ENCODE assay signal across 16 cellular contexts in the genomic region with DNA sequence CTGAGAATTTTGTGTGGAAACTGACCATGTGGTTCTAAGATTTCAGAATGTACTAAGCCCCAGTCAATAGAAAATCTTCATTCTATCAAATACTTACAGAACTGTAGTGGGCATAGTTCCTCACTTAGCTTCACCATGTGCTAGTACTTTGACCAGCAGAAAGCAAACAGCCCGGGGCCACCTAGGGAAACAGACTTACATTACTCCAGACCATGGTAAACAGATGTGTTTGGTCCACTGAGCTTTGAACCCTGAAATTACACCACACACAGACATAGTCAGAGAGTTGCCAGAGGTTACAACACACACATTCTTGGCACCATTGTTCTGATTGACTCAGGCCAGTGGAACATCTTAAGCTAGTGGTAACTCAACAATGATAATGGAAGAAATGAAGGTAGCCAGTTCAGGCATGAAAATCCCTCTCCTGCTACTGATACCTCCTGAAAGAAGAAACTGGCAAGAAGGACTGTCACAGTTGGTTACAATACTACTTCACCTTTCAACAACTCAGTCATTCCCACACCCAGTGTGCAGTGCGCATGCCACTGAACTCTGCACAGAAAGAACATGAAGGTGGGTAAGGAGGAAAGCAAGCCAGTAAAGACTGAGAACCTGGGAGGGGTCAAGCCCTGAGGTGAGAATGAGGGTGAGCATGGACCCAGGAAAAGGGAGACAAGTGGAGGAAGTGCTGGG. TPM values are rescaled to one million over a fixed set of nuclear protein-coding genes. Genes with fewer than 3 reads are reported as not detected.
DNase-seq lines count a peak whose midpoint lies in the region; ATAC-seq and TF ChIP-seq lines count a peak whose summit lies in the region.
"Had no signal": no experiment of that assay in that cellular context is flagged by ENCODE, and none has a peak within 500 bp of the region (broad histone marks: within the 10 kb centered on the region; RNA-seq: fewer than 3 reads in every experiment).

No MANE protein-coding gene starts in this region.

- no peaks in the 10 kb centered on the region for H3K36me3 ChIP-seq in left ventricle myocardium inferior
- H3K36me3 ChIP-seq: lower lobe of right lung, upper lobe of right lung had no signal

- H3K9me3 ChIP-seq in left ventricle myocardium inferior (replicated peaks) = no peaks in the 10 kb centered on the region
- H3K9me3 ChIP-seq: lower lobe of right lung, upper lobe of right lung had no signal

- H3K27ac ChIP-seq in left ventricle myocardium inferior (replicated peaks) = no peak overlapping the region
- H3K27ac ChIP-seq: lower lobe of right lung, upper lobe of right lung had no signal

- ATAC-seq in left cardiac atrium (peak; percentile 16 to 68), GM18867 (IDR thresholded peaks at IDR 0.05; ENCODE audit: unreplicated experiment) (no peak)
- ATAC-seq: activated CD4-positive, CD25-positive, alpha-beta regulatory T cell treated with anti-CD3 and anti-CD28 coated beads, Interleukin-2, amount 50 U/mL, for 24 hours; lower lobe of right lung; natural killer cell treated with Interleukin-12 subunit alpha and Interleukin-12 subunit beta and Interleukin-15 and Interleukin-18, amount 100 ng/mL, for 72 hours; stimulated activated naive B cell treated with anti-CD40 and anti-IgM and Interleukin-4, amounts not matched to agents 10 μg/mL and 1 μg/mL and 100 μg/mL, for 72 hours; upper lobe of right lung had no signal

- DNase-seq in left cardiac atrium (no peak), left ventricle myocardium inferior (no peak), choroid plexus epithelial cell (ENCODE audit: low read depth) (peak; percentile 86), kidney tubule cell (ENCODE audit: low spot score) (peak; percentile 40), NCI-H1417 treated with DMSO at 0.1 percent for 48 hours (lab: John Stamatoyannopoulos, UW) (no peak)
- DNase-seq in activated naive CD4-positive, alpha-beta T cell (lab: John Stamatoyannopoulos, UW) = no peak
- DNase-seq in stimulated activated CD4-positive, alpha-beta T cell treated with anti-CD3 and anti-CD28 coated beads, Interleukin-15, amount 100 ng/mL, for 24 hours = no peak
- DNase-seq: H7; lower lobe of right lung; NCI-H1105 treated with DMSO at 0.1 percent for 48 hours; stimulated activated naive B cell treated with anti-CD40 and anti-IgM and Interleukin-4, amounts not matched to agents 10 μg/mL and 1 μg/mL and 100 μg/mL, for 72 hours; upper lobe of right lung had no signal

- TF ChIP-seq CTCF in left ventricle myocardium inferior (IDR thresholded peaks at IDR 0.05; ENCODE audit: borderline replicate concordance) (no peak), choroid plexus epithelial cell (conservative IDR thresholded peaks at IDR 0.05; ENCODE audit: low read depth, low read length) (no peak)

- no peak overlapping the region for H3K4me3 ChIP-seq in left ventricle myocardium inferior
- H3K4me3 ChIP-seq in choroid plexus epithelial cell (ENCODE audit: low read depth, low read length) = no peak overlapping the region
- H3K4me3 ChIP-seq: lower lobe of right lung, upper lobe of right lung had no signal

- H3K4me1 ChIP-seq in left ventricle myocardium inferior = peaks cover 20% of the 10 kb centered on the region
- H3K4me1 ChIP-seq: lower lobe of right lung, upper lobe of right lung had no signal

- no peaks in the 10 kb centered on the region for H3K27me3 ChIP-seq in left ventricle myocardium inferior (ENCODE audit: low read depth)

- intact Hi-C loops in left cardiac atrium (cut with DNase I) (loop anchor here in 1 of 2 donors (10.0 kb wide), 1 partner anchor 91 kb away; no protein-coding TSS in a partner anchor), left ventricle myocardium inferior (cut with micrococcal nuclease) (no loop called here)

RNA-seq across cellular contexts. Expression of a gene that starts 18.7 kb away (rescaled TPM):
- not detected for total RNA-seq in left cardiac atrium
- not detected for total RNA-seq in left ventricle myocardium inferior
- total RNA-seq: H7; lower lobe of right lung; natural killer cell treated with Interleukin-12 subunit alpha and Interleukin-12 subunit beta and Interleukin-15 and Interleukin-18, amount 100 ng/mL, for 72 hours; skeletal muscle tissue; upper lobe of right lung had no signal

RNA-seq across cellular contexts. Expression of a gene that starts 55.3 kb away (rescaled TPM):
- 100 to 1,000 TPM in 1 of 2 donors, 10 to 100 TPM in 1; 79.7 to 130 TPM for total RNA-seq in left cardiac atrium
- 43.4 TPM for total RNA-seq in left ventricle myocardium inferior
- total RNA-seq: natural killer cell treated with Interleukin-12 subunit alpha and Interleukin-12 subunit beta and Interleukin-15 and Interleukin-18, amount 100 ng/mL, for 72 hours had no signal

Comparison
In these comparisons a context has a peak if more than half of its experiments do, and no peak if none do; other contexts are left out.
1. DNase-seq: peak in choroid plexus epithelial cell (single experiment) and kidney tubule cell (single experiment); none in left cardiac atrium (single experiment), left ventricle myocardium inferior (single experiment), NCI-H1417 treated with DMSO at 0.1 percent for 48 hours (single experiment), activated naive CD4-positive, alpha-beta T cell (0 of 4) and stimulated activated CD4-positive, alpha-beta T cell treated with anti-CD3 and anti-CD28 coated beads, Interleukin-15, amount 100 ng/mL, for 24 hours (single experiment).